In genomic region chr17:56125830-56126819, GRCh38 we compare ENCODE assay signal across 8 cellular contexts. TPM values are rescaled to one million over a fixed set of nuclear protein-coding genes. Genes with fewer than 3 reads are reported as not detected.
DNase-seq lines count a peak whose midpoint lies in the region; ATAC-seq and TF ChIP-seq lines count a peak whose summit lies in the region.

No MANE protein-coding gene starts in this region.

- H4K20me1 ChIP-seq in MM.1S (ENCODE audit: insufficient read depth, low read length) = no peaks in the 10 kb centered on the region

- H3F3A ChIP-seq in MM.1S (ENCODE audit: insufficient read depth, low read length) = no peaks in the 10 kb centered on the region

- H3K9me3 ChIP-seq in MM.1S (replicated peaks; ENCODE audit: insufficient read depth, low read length) (no peaks in the 10 kb centered on the region), lower lobe of right lung (no peaks in the 10 kb centered on the region)

- H3K4me1 ChIP-seq in MM.1S (ENCODE audit: low read length) (no peaks in the 10 kb centered on the region), lower lobe of right lung (no peaks in the 10 kb centered on the region)

- no peaks in the 10 kb centered on the region for H3K36me3 ChIP-seq in MM.1S (replicated peaks; ENCODE audit: insufficient read depth, low read length)
- H3K36me3 ChIP-seq in lower lobe of right lung = no peaks in the 10 kb centered on the region

- DNase-seq in NCI-H1105 treated with DMSO at 0.1 percent for 48 hours (lab: John Stamatoyannopoulos, UW) = peak; percentile 1
- no peak for DNase-seq in NCI-H1105 (lab: John Stamatoyannopoulos, UW)
- DNase-seq in MM.1S = no peak
- DNase-seq in amniotic epithelial cell (ENCODE audit: low read depth) = peak; percentile 44
- no peak for DNase-seq in lower lobe of right lung
- no peak for DNase-seq in activated naive CD4-positive, alpha-beta T cell (lab: John Stamatoyannopoulos, UW)

- intact Hi-C loops in lower lobe of right lung (cut with DNase I) = no loop called here

- H2AFZ ChIP-seq in MM.1S (ENCODE audit: low read length) = no peak overlapping the region

- peak; percentile 56 to 66 for ATAC-seq in lower lobe of right lung
- ATAC-seq in HG02588 (IDR thresholded peaks at IDR 0.05; ENCODE audit: unreplicated experiment) = no peak
- no peak for ATAC-seq in HG03457 (IDR thresholded peaks at IDR 0.05; ENCODE audit: unreplicated experiment)

- H3K9ac ChIP-seq in MM.1S (ENCODE audit: low read length) = no peak overlapping the region

- H3K27me3 ChIP-seq in MM.1S (replicated peaks; ENCODE audit: insufficient read depth, low read length) (no peaks in the 10 kb centered on the region), lower lobe of right lung (ENCODE audit: low read depth) (no peaks in the 10 kb centered on the region)

- H3K4me2 ChIP-seq in MM.1S (ENCODE audit: low read depth, low read length) = no peak overlapping the region

- no peaks in the 10 kb centered on the region for H3K9me2 ChIP-seq in MM.1S (replicated peaks; ENCODE audit: insufficient read depth, low read length)

- H3K4me3 ChIP-seq in MM.1S (ENCODE audit: low read length) (no peak overlapping the region), lower lobe of right lung (no peak overlapping the region)

- no peaks in the 10 kb centered on the region for H3K79me2 ChIP-seq in MM.1S (ENCODE audit: low read length)

- H3K27ac ChIP-seq in MM.1S (ENCODE audit: low read length) = no peak overlapping the region
- H3K27ac ChIP-seq in lower lobe of right lung = no peak overlapping the region

- TF ChIP-seq CTCF in MM.1S (IDR thresholded peaks at IDR 0.05; ENCODE audit: low read length) = peak; percentile 34
- peak; percentile 47 for TF ChIP-seq CTCF in lower lobe of right lung (IDR thresholded peaks at IDR 0.05)

RNA-seq across cellular contexts. Expression of gene ANKFN1, which starts 27.1 kb away (rescaled TPM):
- total RNA-seq in lower lobe of right lung = 4.3 TPM

Comparison
In these comparisons a context has a peak if more than half of its experiments do, and no peak if none do; other contexts are left out.
1. DNase-seq: peak in NCI-H1105 treated with DMSO at 0.1 percent for 48 hours (single experiment) and amniotic epithelial cell (single experiment); none in NCI-H1105 (single experiment), MM.1S (single experiment), lower lobe of right lung (single experiment) and activated naive CD4-positive, alpha-beta T cell (0 of 4).
2. ATAC-seq: peak in lower lobe of right lung (2 of 2); none in HG02588 (single experiment) and HG03457 (single experiment).